8 cellular contexts compared by ENCODE assay signal in the genomic region with DNA sequence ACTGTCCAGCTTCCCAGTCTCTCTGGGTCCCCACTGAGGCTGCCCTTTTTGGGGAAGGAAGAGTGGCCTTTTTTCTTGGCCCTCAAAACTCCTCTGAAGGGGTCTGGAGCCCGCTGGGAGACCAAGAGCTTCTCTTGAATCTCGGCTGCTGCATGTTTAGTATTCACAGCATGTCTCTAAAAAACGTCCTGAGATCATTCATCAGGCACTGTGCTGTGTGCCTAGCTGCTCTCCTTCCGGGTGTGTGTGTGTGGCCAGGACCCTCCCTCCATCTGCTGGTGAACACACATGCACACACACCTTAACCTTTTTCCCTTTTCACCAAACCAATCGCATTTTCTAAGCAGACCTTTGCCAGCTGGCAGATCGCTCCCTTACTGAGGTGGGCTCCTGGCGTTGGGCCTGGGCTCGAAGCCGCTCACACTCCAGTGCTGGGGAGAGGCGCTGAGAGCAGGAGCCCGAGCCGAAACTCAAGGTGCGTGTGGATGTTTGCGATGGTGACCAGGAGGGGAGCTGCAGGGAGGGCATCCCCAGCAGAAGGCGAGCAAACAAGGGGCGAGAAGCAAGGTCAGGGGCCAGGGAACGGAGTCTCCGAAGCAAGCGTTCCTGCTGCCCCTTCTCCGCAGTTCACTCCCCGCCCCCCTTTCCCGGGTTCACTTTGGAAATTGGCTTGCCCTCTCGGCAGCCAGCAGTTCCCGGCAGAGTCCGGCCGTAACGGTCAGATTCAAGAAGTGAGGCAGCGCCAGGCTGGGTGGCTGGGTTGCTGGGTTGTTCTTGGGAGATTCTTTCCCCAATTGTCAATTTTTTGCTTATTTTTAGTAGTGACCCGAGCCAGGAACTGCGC. TPM values are rescaled to one million over a fixed set of nuclear protein-coding genes. Genes with fewer than 3 reads are reported as not detected.
A peak's percentile ranks its signal among the peaks of the same experiment; 100 is the strongest.
DNase-seq lines count a peak whose midpoint lies in the region; ATAC-seq, FAIRE-seq and TF ChIP-seq lines count a peak whose summit lies in the region.

No MANE protein-coding gene starts in this region.

- H3K4me3 Mint-ChIP-seq in HFFc6 = peak overlapping the region; percentile 34; the same call in 1 of the 2 replicates
- peak overlapping the region; percentile 57 for H3K4me3 Mint-ChIP-seq in activated T-helper 1 cell treated with anti-CD3 and anti-CD28 coated beads, Interleukin-12 subunit alpha, Interleukin-12 subunit beta, Interleukin-2, Interleukin-4 antibody, amounts not matched to agents 30 ng/mL and 10 ng/mL and 1 ng/mL, durations not matched to agents 14 hours and 24 hours and 36 hours

- intact Hi-C loops in activated T-helper 1 cell treated with anti-CD3 and anti-CD28 coated beads, Interleukin-12 subunit alpha, Interleukin-12 subunit beta, Interleukin-2, Interleukin-4 antibody, amounts not matched to agents 30 ng/mL and 10 ng/mL and 1 ng/mL, durations not matched to agents 14 hours and 24 hours and 36 hours (cut with micrococcal nuclease) = no loop called here
- intact Hi-C loops in kidney (cut with DNase I) = no loop called here
- intact Hi-C loops in tibial artery (cut with DNase I; ENCODE audit: low total_unique reads) = no loop called here

- H3K4me3 ChIP-seq in BLaER1 treated with 17β-estradiol and CSF1 and Interleukin-3, amounts not matched to agents 10 nM and 100 nM = peak overlapping the region; percentile 51 to 74 (median 64)
- H3K4me3 ChIP-seq in kidney (ENCODE audit: low read length in 2 of 2) (peak overlapping the region in 1 of 2 donors; percentile 35), tibial artery (peak overlapping the region; percentile 37 to 49)

- DNase-seq in HFFc6 (no peak), kidney (peak; percentile 65), tibial artery (no peak), KG1 (lab: John Stamatoyannopoulos, UW) (no peak)
- no peak for DNase-seq in activated T-helper 1 cell treated with anti-CD3 and anti-CD28 coated beads, Interleukin-12 subunit alpha, Interleukin-12 subunit beta, Interleukin-2, Interleukin-4 antibody, amounts not matched to agents 30 ng/mL and 10 ng/mL and 1 ng/mL, durations not matched to agents 14 hours and 24 hours and 36 hours (ENCODE audit: low spot score)

- peaks cover 96 to 99% (median 98%) of the 10 kb centered on the region in 11 experiments for H3K27me3 ChIP-seq in BLaER1 treated with 17β-estradiol and CSF1 and Interleukin-3, amounts not matched to agents 10 nM and 100 nM
- H3K27me3 ChIP-seq in tibial artery = peaks cover 0 to 10% of the 10 kb centered on the region in 2 donors

- no peaks in the 10 kb centered on the region for H3K4me1 Mint-ChIP-seq in HFFc6 (ENCODE audit: low read depth)
- peaks cover 6% of the 10 kb centered on the region for H3K4me1 Mint-ChIP-seq in activated T-helper 1 cell treated with anti-CD3 and anti-CD28 coated beads, Interleukin-12 subunit alpha, Interleukin-12 subunit beta, Interleukin-2, Interleukin-4 antibody, amounts not matched to agents 30 ng/mL and 10 ng/mL and 1 ng/mL, durations not matched to agents 14 hours and 24 hours and 36 hours (ENCODE audit: low read depth)

- peak overlapping the region in 2 of 11 experiments; percentile 38 to 46; a peak in 6 of 22 replicates for H3K9ac ChIP-seq in BLaER1 treated with 17β-estradiol and CSF1 and Interleukin-3, amounts not matched to agents 10 nM and 100 nM
- no peak overlapping the region for H3K9ac ChIP-seq in kidney (ENCODE audit: low read length in 2 of 2)

- no peaks in the 10 kb centered on the region for H3K9me3 Mint-ChIP-seq in HFFc6
- H3K9me3 Mint-ChIP-seq in activated T-helper 1 cell treated with anti-CD3 and anti-CD28 coated beads, Interleukin-12 subunit alpha, Interleukin-12 subunit beta, Interleukin-2, Interleukin-4 antibody, amounts not matched to agents 30 ng/mL and 10 ng/mL and 1 ng/mL, durations not matched to agents 14 hours and 24 hours and 36 hours = no peaks in the 10 kb centered on the region

- no peak for ATAC-seq in GM19463 (IDR thresholded peaks at IDR 0.05; ENCODE audit: unreplicated experiment)
- ATAC-seq in GM18909 (IDR thresholded peaks at IDR 0.05; ENCODE audit: poor library complexity, unreplicated experiment) = no peak

- no peak overlapping the region for H3K27ac ChIP-seq in BLaER1 treated with 17β-estradiol and CSF1 and Interleukin-3, amounts not matched to agents 10 nM and 100 nM
- H3K27ac ChIP-seq in kidney (ENCODE audit: low read depth in 2 of 2, low read length in 2 of 2) = no peak overlapping the region
- no peak overlapping the region for H3K27ac ChIP-seq in tibial artery

- peaks cover 0 to 23% (median 0%) of the 10 kb centered on the region in 11 experiments; a peak in 8 of 22 replicates for H4K20me1 ChIP-seq in BLaER1 treated with 17β-estradiol and CSF1 and Interleukin-3, amounts not matched to agents 10 nM and 100 nM

- H3K27ac Mint-ChIP-seq in HFFc6 = no peak overlapping the region
- H3K27ac Mint-ChIP-seq in activated T-helper 1 cell treated with anti-CD3 and anti-CD28 coated beads, Interleukin-12 subunit alpha, Interleukin-12 subunit beta, Interleukin-2, Interleukin-4 antibody, amounts not matched to agents 30 ng/mL and 10 ng/mL and 1 ng/mL, durations not matched to agents 14 hours and 24 hours and 36 hours = no peak overlapping the region

- H3K36me3 Mint-ChIP-seq in HFFc6 (ENCODE audit: low read depth) = no peaks in the 10 kb centered on the region
- no peaks in the 10 kb centered on the region for H3K36me3 Mint-ChIP-seq in activated T-helper 1 cell treated with anti-CD3 and anti-CD28 coated beads, Interleukin-12 subunit alpha, Interleukin-12 subunit beta, Interleukin-2, Interleukin-4 antibody, amounts not matched to agents 30 ng/mL and 10 ng/mL and 1 ng/mL, durations not matched to agents 14 hours and 24 hours and 36 hours (ENCODE audit: low read depth)

- peak overlapping the region; percentile 71 to 86 (median 81) for H3K4me2 ChIP-seq in BLaER1 treated with 17β-estradiol and CSF1 and Interleukin-3, amounts not matched to agents 10 nM and 100 nM

- no peak for TF ChIP-seq CTCF in HFFc6 (IDR thresholded peaks at IDR 0.05)
- TF ChIP-seq CTCF in kidney (IDR thresholded peaks at IDR 0.05; ENCODE audit: borderline replicate concordance, extremely low read depth, insufficient read depth) = no peak
- TF ChIP-seq CTCF in tibial artery (IDR thresholded peaks at IDR 0.05) = no peak

- no peaks in the 10 kb centered on the region for H3K36me3 ChIP-seq in BLaER1 treated with 17β-estradiol and CSF1 and Interleukin-3, amounts not matched to agents 10 nM and 100 nM
- no peaks in the 10 kb centered on the region for H3K36me3 ChIP-seq in kidney (ENCODE audit: control insufficient read depth in 1 of 2, insufficient read depth in 2 of 2, low read length in 2 of 2)
- no peaks in the 10 kb centered on the region for H3K36me3 ChIP-seq in tibial artery

- FAIRE-seq in kidney (lab: Jason Lieb, UNC) = no peak

- H3K9me3 ChIP-seq in BLaER1 treated with 17β-estradiol and CSF1 and Interleukin-3, amounts not matched to agents 10 nM and 100 nM (replicated peaks in 1 of 11) = no peaks in the 10 kb centered on the region
- H3K9me3 ChIP-seq in kidney (ENCODE audit: control insufficient read depth in 1 of 2, low read length in 2 of 2) (no peaks in the 10 kb centered on the region), tibial artery (no peaks in the 10 kb centered on the region)

- H3K4me1 ChIP-seq in BLaER1 treated with 17β-estradiol and CSF1 and Interleukin-3, amounts not matched to agents 10 nM and 100 nM = peaks cover 0 to 11% (median 2%) of the 10 kb centered on the region in 10 experiments; a peak in 5 of 20 replicates
- H3K4me1 ChIP-seq in kidney (ENCODE audit: control insufficient read depth in 1 of 2, insufficient read depth in 1 of 2, low read depth in 1 of 2, low read length in 2 of 2) = peaks cover 0 to 3% of the 10 kb centered on the region in 2 donors
- H3K4me1 ChIP-seq in tibial artery = peaks cover 0 to 7% (median 3%) of the 10 kb centered on the region in 4 donors

- H3K27me3 Mint-ChIP-seq in HFFc6 (ENCODE audit: insufficient read depth) = peaks cover 27% of the 10 kb centered on the region
- H3K27me3 Mint-ChIP-seq in activated T-helper 1 cell treated with anti-CD3 and anti-CD28 coated beads, Interleukin-12 subunit alpha, Interleukin-12 subunit beta, Interleukin-2, Interleukin-4 antibody, amounts not matched to agents 30 ng/mL and 10 ng/mL and 1 ng/mL, durations not matched to agents 14 hours and 24 hours and 36 hours (ENCODE audit: insufficient read depth) = peaks cover 49% of the 10 kb centered on the region

RNA-seq across cellular contexts. Expression of gene FRMPD3, which starts 0.6 kb away (rescaled TPM):
- under 1 TPM in 5 of 6 experiments, not detected in 1; 0.02 to 0.10 (median 0.05) TPM for total RNA-seq in HFFc6 (2021; fragmentation: NEBNext Ultra II Directional; extraction: Animal tissue kit (Norgen Biotek cat#: 25700))
- total RNA-seq in activated T-helper 1 cell treated with anti-CD3 and anti-CD28 coated beads, Interleukin-12 subunit alpha, Interleukin-12 subunit beta, Interleukin-2, Interleukin-4 antibody, amounts not matched to agents 30 ng/mL and 10 ng/mL and 1 ng/mL, durations not matched to agents 14 hours and 24 hours and 36 hours = not detected in 2 replicates
- 0.25 TPM for total RNA-seq in kidney
- polyA plus RNA-seq in kidney (ENCODE audit: insufficient read depth, low read depth, low replicate concordance) = not detected
